10 cellular contexts compared by ENCODE assay signal in the genomic region with DNA sequence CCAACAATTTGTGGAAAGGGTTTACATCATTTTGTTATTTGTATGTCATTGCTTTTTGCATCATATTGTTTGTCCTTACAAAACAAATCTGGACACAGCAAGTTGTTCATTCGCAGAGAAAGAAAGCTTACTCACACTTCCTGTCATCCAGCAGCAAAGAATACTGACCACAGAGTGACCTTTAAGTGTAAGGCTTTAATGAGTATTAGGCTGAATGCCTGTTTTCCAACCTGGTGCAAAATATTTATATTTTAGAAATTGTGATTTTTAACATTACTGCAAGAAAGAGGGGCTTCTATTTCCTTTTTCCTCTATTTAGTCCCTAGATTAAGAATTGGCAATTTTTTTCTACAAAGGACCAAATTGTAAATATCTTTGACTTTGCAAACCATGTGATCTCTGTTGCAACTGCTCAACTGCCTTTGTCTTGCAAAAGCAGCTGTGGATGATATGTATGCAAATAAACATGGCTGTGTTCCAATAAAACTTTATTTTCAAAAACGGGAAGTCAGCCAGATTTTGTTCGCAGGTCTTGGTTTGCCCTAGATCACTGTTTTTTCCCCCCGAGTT. TPM values are rescaled to one million over a fixed set of nuclear protein-coding genes. Genes with fewer than 3 reads are reported as not detected.
DNase-seq lines count a peak whose midpoint lies in the region; ATAC-seq, FAIRE-seq and TF ChIP-seq lines count a peak whose summit lies in the region.
"Had no signal": no experiment of that assay in that cellular context is flagged by ENCODE, and none has a peak within 500 bp of the region (broad histone marks: within the 10 kb centered on the region; RNA-seq: fewer than 3 reads in every experiment).

No MANE protein-coding gene starts in this region.

- CTCF ChIA-PET in PC-9 (lab: Charles Lee), result interaction anchor here (0.6 kb wide), 1 partner anchor 148 kb away, joined by 5 read pairs; no protein-coding TSS in a partner anchor
- CTCF ChIA-PET in CD4-positive, alpha-beta T cell (lab: Charles Lee), result interaction anchor here (1.0 kb wide), 1 partner anchor 23 kb away, joined by 3 read pairs; no protein-coding TSS in a partner anchor

- peaks cover 15% of the 10 kb centered on the region for H3K4me1 Mint-ChIP-seq in CD4-positive, alpha-beta T cell (ENCODE audit: low read depth)

- peak overlapping the region; percentile 90 for H3K4me2 ChIP-seq in PC-9

- POLR2A ChIA-PET in PC-9 (lab: Charles Lee; ENCODE audit: unreplicated experiment), result no interaction called here
- POLR2A ChIA-PET in CD4-positive, alpha-beta T cell (lab: Charles Lee), result no interaction called here

- no peak overlapping the region for H2AFZ ChIP-seq in PC-9

- no peak for DNase-seq in H54 (ENCODE audit: insufficient read length, low spot score)
- peak in 1 of 2 experiments; percentile 86 for DNase-seq in PC-9
- peak; percentile 91 for DNase-seq in fibroblast of gingiva (ENCODE audit: low read depth)
- DNase-seq in skeletal muscle cell (ENCODE audit: low read depth), result peak; percentile 86
- no peak for DNase-seq in cerebellar cortex (ENCODE audit: low spot score)
- no peak for DNase-seq in effector CD8-positive, alpha-beta T cell (lab: John Stamatoyannopoulos, UW)
- DNase-seq in NCI-H526 treated with DMSO at 0.1 percent for 48 hours (lab: John Stamatoyannopoulos, UW), result no peak
- DNase-seq in CD4-positive, alpha-beta T cell, result no peak
- DNase-seq: activated gamma-delta T cell treated with Interleukin-2 at 50 U/mL for 16 hours had no signal

- H3K27me3 Mint-ChIP-seq in CD4-positive, alpha-beta T cell, result no peaks in the 10 kb centered on the region

- BruUV-seq in PC-9 (replicated peaks; lab: Mats Ljungman, UMichigan), result no TSS peak

- no peak for ATAC-seq in CD4-positive, alpha-beta T cell (ENCODE audit: poor library complexity)

- intact Hi-C loops in PC-9 (cut with micrococcal nuclease; ENCODE audit: unreplicated experiment), result loop anchor here (1.0 kb wide), 1 partner anchor 19 kb away; no protein-coding TSS in a partner anchor
- intact Hi-C loops in CD4-positive, alpha-beta T cell (cut with DNase I, micrococcal nuclease), result no loop called here

- no peaks in the 10 kb centered on the region for H3K9me3 Mint-ChIP-seq in CD4-positive, alpha-beta T cell

- H3K36me3 ChIP-seq in PC-9 (ENCODE audit: low read depth), result no peaks in the 10 kb centered on the region

- no peaks in the 10 kb centered on the region for H3K9me3 ChIP-seq in PC-9 (ENCODE audit: insufficient read depth, low read depth)
- H3K9me3 ChIP-seq in CD4-positive, alpha-beta T cell (ENCODE audit: control insufficient read depth, low read length), result no peaks in the 10 kb centered on the region

- peaks cover 9% of the 10 kb centered on the region for H3K79me2 ChIP-seq in PC-9 (ENCODE audit: low read depth)

- H4K20me1 ChIP-seq in PC-9 (ENCODE audit: insufficient read depth), result no peaks in the 10 kb centered on the region

- peaks cover 59% of the 10 kb centered on the region for H3K4me1 ChIP-seq in PC-9 (replicated peaks; ENCODE audit: insufficient read depth)

- H3K27ac Mint-ChIP-seq in CD4-positive, alpha-beta T cell, result no peak overlapping the region

- peaks cover 52% of the 10 kb centered on the region for H3F3A ChIP-seq in PC-9 (ENCODE audit: insufficient read depth, low read depth)

- H3K9me2 ChIP-seq in PC-9 (ENCODE audit: insufficient read depth), result no peaks in the 10 kb centered on the region

- H3K27me3 ChIP-seq in PC-9 (ENCODE audit: insufficient read depth, low read depth), result no peaks in the 10 kb centered on the region
- H3K27me3 ChIP-seq in CD4-positive, alpha-beta T cell (ENCODE audit: control insufficient read depth, insufficient read depth, low read length), result no peaks in the 10 kb centered on the region

- H3K36me3 Mint-ChIP-seq in CD4-positive, alpha-beta T cell (ENCODE audit: low read depth), result no peaks in the 10 kb centered on the region

- no peak for TF ChIP-seq CTCF in PC-9 (conservative IDR thresholded peaks at IDR 0.05)
- TF ChIP-seq CTCF in CD4-positive, alpha-beta T cell (IDR thresholded peaks at IDR 0.05), result no peak

- TF ChIP-seq POLR2A in H54 (IDR thresholded peaks at IDR 0.05; ENCODE audit: low read depth, low read length), result no peak

- H3K4me3 Mint-ChIP-seq in CD4-positive, alpha-beta T cell, result no peak overlapping the region

- peak; percentile 91 for FAIRE-seq in H54 (lab: Jason Lieb, UNC)

- H3K4me3 ChIP-seq in PC-9 (no peak overlapping the region), skeletal muscle cell (ENCODE audit: low read depth, low read length) (no peak overlapping the region)

- peak overlapping the region; percentile 98 for H3K27ac ChIP-seq in PC-9
- no peak overlapping the region for H3K27ac ChIP-seq in CD4-positive, alpha-beta T cell (ENCODE audit: low read depth, low read length)
- H3K27ac ChIP-seq: VCaP had no signal

RNA-seq across cellular contexts. Expression of a gene that starts 27.8 kb away (rescaled TPM):
- 307 and 421 TPM in 2 replicates for total RNA-seq in PC-9 (2021)
- total RNA-seq in CD4-positive, alpha-beta T cell, result 10 to 100 TPM; 82.4 to 82.9 TPM

Comparison
In these comparisons a context has a peak if more than half of its experiments do, and no peak if none do; other contexts are left out.
1. DNase-seq: peak in fibroblast of gingiva (single experiment) and skeletal muscle cell (single experiment); none in H54 (single experiment), cerebellar cortex (single experiment), effector CD8-positive, alpha-beta T cell (single experiment), NCI-H526 treated with DMSO at 0.1 percent for 48 hours (single experiment) and CD4-positive, alpha-beta T cell (0 of 10).